ENCODE assay signal across 33 cellular contexts in genomic region chr5:120451445-120451844, GRCh38. TPM values are rescaled to one million over a fixed set of nuclear protein-coding genes. Genes with fewer than 3 reads are reported as not detected.
"Had no signal": no experiment of that assay in that cellular context is flagged by ENCODE, and none has a peak within 500 bp of the region (broad histone marks: within the 10 kb centered on the region; RNA-seq: fewer than 3 reads in every experiment).

No MANE protein-coding gene starts in this region.

- H3K4me1 Mint-ChIP-seq: activated B cell treated with CpG ODN at 0.5 μM for 24 hours; activated CD8-positive, alpha-beta memory T cell treated with anti-CD3 and anti-CD28 coated beads, Interleukin-2, amount 10 ng/mL, durations not matched to agents 7 days and 5 days; activated T-helper 17 cell treated with anti-CD3 and anti-CD28 coated beads, Interleukin-2, amount 50 U/mL, for 72 hours; central memory CD8-positive, alpha-beta T cell; T-helper 17 cell had no signal

- ATAC-seq: activated CD8-positive, alpha-beta memory T cell treated with anti-CD3 and anti-CD28 coated beads, Interleukin-2, amount 10 ng/mL, durations not matched to agents 7 days and 5 days; activated CD8-positive, alpha-beta T cell treated with anti-CD3 and anti-CD28 coated beads, Interleukin-2, amount 10 ng/mL, durations not matched to agents 7 days and 5 days; activated T-cell treated with anti-CD3 and anti-CD28 coated beads, Interleukin-2, amount 50 U/mL, for 72 hours; activated T-helper 17 cell treated with anti-CD3 and anti-CD28 coated beads, Interleukin-2, amount 50 U/mL, for 72 hours; effector memory CD8-positive, alpha-beta T cell; foreskin keratinocyte; gastrocnemius medialis; T-helper 17 cell had no signal

- DNase-seq: activated B cell treated with CpG ODN at 0.5 μM for 24 hours; activated CD4-positive, alpha-beta memory T cell treated with anti-CD3 and anti-CD28 coated beads for 36 hours; activated CD4-positive, alpha-beta T cell treated with anti-CD3 and anti-CD28 coated beads for 48 hours; activated CD8-positive, alpha-beta memory T cell treated with anti-CD3 and anti-CD28 coated beads, Interleukin-2, amount 10 ng/mL, durations not matched to agents 7 days and 5 days; activated CD8-positive, alpha-beta memory T cell treated with anti-CD3 and anti-CD28 coated beads, Interleukin-2, amount 50 U/mL, for 4 hours; activated CD8-positive, alpha-beta T cell treated with anti-CD3 and anti-CD28 coated beads, Interleukin-2, amount 10 ng/mL, durations not matched to agents 7 days and 5 days; activated effector memory CD4-positive, alpha-beta T cell treated with Interleukin-2 at 50 U/mL for 16 hours; activated gamma-delta T cell treated with Interleukin-2 at 50 U/mL for 16 hours; activated naive CD4-positive, alpha-beta T cell treated with anti-CD3 and anti-CD28 coated beads, Interleukin-2, amount 50 U/mL, for 16 hours; activated naive CD4-positive, alpha-beta T cell treated with Interleukin-2 at 50 U/mL for 16 hours; activated T-cell treated with anti-CD3 and anti-CD28 coated beads for 4 hours; activated T-cell treated with anti-CD3 and anti-CD28 coated beads, Interleukin-2, amount 50 U/mL, for 24 hours; activated T-cell treated with anti-CD3 and anti-CD28 coated beads, Interleukin-2, amount 50 U/mL, for 72 hours; amniotic stem cell; anterior cingulate cortex; brain microvascular endothelial cell; cortex of kidney; dermis blood vessel endothelial cell; effector CD4-positive, alpha-beta T cell; effector memory CD8-positive, alpha-beta T cell; erythroblast; foreskin keratinocyte; gastrocnemius medialis; T-helper 1 cell; T-helper 17 cell; T1000; WERI-Rb-1 had no signal

- H3K36me3 ChIP-seq: brain microvascular endothelial cell, esophagus muscularis mucosa, gastrocnemius medialis, WERI-Rb-1 had no signal

- H3K27ac Mint-ChIP-seq: activated B cell treated with CpG ODN at 0.5 μM for 24 hours; activated CD4-positive, alpha-beta memory T cell treated with anti-CD3 and anti-CD28 coated beads for 36 hours; activated CD8-positive, alpha-beta memory T cell treated with anti-CD3 and anti-CD28 coated beads, Interleukin-2, amount 10 ng/mL, durations not matched to agents 7 days and 5 days; activated CD8-positive, alpha-beta T cell treated with anti-CD3 and anti-CD28 coated beads, Interleukin-2, amount 10 ng/mL, durations not matched to agents 7 days and 5 days; activated naive CD8-positive, alpha-beta T cell; activated T-cell treated with anti-CD3 and anti-CD28 coated beads, Interleukin-2, amount 50 U/mL, for 24 hours; activated T-cell treated with anti-CD3 and anti-CD28 coated beads, Interleukin-2, amount 50 U/mL, for 72 hours; activated T-helper 17 cell treated with anti-CD3 and anti-CD28 coated beads, Interleukin-2, amount 50 U/mL, for 72 hours; effector memory CD8-positive, alpha-beta T cell; T-helper 17 cell; T-helper 2 cell treated with Interferon-gamma antibody and Interleukin-4, amounts not matched to agents 5 μg/mL and 100 μg/mL, for 36 hours had no signal

- H3K27me3 ChIP-seq: brain microvascular endothelial cell, esophagus muscularis mucosa, foreskin keratinocyte, gastrocnemius medialis had no signal

- H3K27ac ChIP-seq: brain microvascular endothelial cell, esophagus muscularis mucosa, foreskin keratinocyte, gastrocnemius medialis, WERI-Rb-1 had no signal

- H3K36me3 Mint-ChIP-seq: activated CD4-positive, alpha-beta memory T cell treated with anti-CD3 and anti-CD28 coated beads for 36 hours; activated CD8-positive, alpha-beta memory T cell treated with anti-CD3 and anti-CD28 coated beads, Interleukin-2, amount 10 ng/mL, durations not matched to agents 7 days and 5 days; activated naive CD8-positive, alpha-beta T cell had no signal

- H3K9me3 ChIP-seq: esophagus muscularis mucosa, gastrocnemius medialis had no signal

- H3K4me1 ChIP-seq: foreskin keratinocyte had no signal

- H3K9me3 Mint-ChIP-seq: activated B cell treated with CpG ODN at 0.5 μM for 24 hours; activated CD4-positive, alpha-beta memory T cell treated with anti-CD3 and anti-CD28 coated beads for 36 hours; activated T-cell treated with anti-CD3 and anti-CD28 coated beads, Interleukin-2, amount 50 U/mL, for 24 hours; activated T-helper 17 cell treated with anti-CD3 and anti-CD28 coated beads, Interleukin-2, amount 50 U/mL, for 72 hours; T-helper 2 cell treated with Interferon-gamma antibody and Interleukin-4, amounts not matched to agents 5 μg/mL and 100 μg/mL, for 36 hours had no signal

- H3K4me3 Mint-ChIP-seq: activated B cell treated with CpG ODN at 0.5 μM for 24 hours; activated CD4-positive, alpha-beta memory T cell treated with anti-CD3 and anti-CD28 coated beads for 36 hours; activated CD8-positive, alpha-beta memory T cell treated with anti-CD3 and anti-CD28 coated beads, Interleukin-2, amount 10 ng/mL, durations not matched to agents 7 days and 5 days; activated CD8-positive, alpha-beta T cell treated with anti-CD3 and anti-CD28 coated beads, Interleukin-2, amount 10 ng/mL, durations not matched to agents 7 days and 5 days; activated naive CD8-positive, alpha-beta T cell; activated T-cell treated with anti-CD3 and anti-CD28 coated beads, Interleukin-2, amount 50 U/mL, for 24 hours; activated T-cell treated with anti-CD3 and anti-CD28 coated beads, Interleukin-2, amount 50 U/mL, for 72 hours; activated T-helper 17 cell treated with anti-CD3 and anti-CD28 coated beads, Interleukin-2, amount 50 U/mL, for 72 hours; central memory CD8-positive, alpha-beta T cell; effector memory CD8-positive, alpha-beta T cell; T-helper 17 cell; T-helper 2 cell treated with Interferon-gamma antibody and Interleukin-4, amounts not matched to agents 5 μg/mL and 100 μg/mL, for 36 hours had no signal

- H3K27me3 Mint-ChIP-seq: activated CD4-positive, alpha-beta memory T cell treated with anti-CD3 and anti-CD28 coated beads for 36 hours; activated CD8-positive, alpha-beta memory T cell treated with anti-CD3 and anti-CD28 coated beads, Interleukin-2, amount 10 ng/mL, durations not matched to agents 7 days and 5 days; activated naive CD8-positive, alpha-beta T cell; activated T-helper 17 cell treated with anti-CD3 and anti-CD28 coated beads, Interleukin-2, amount 50 U/mL, for 72 hours; central memory CD8-positive, alpha-beta T cell; effector memory CD8-positive, alpha-beta T cell had no signal

- H3K4me3 ChIP-seq: esophagus muscularis mucosa, gastrocnemius medialis had no signal

RNA-seq across cellular contexts. Expression of gene PRR16, which starts 12.7 kb away (rescaled TPM):
- total RNA-seq: activated CD4-positive, alpha-beta memory T cell treated with anti-CD3 and anti-CD28 coated beads for 36 hours; activated CD8-positive, alpha-beta memory T cell treated with anti-CD3 and anti-CD28 coated beads for 36 hours; activated CD8-positive, alpha-beta memory T cell treated with anti-CD3 and anti-CD28 coated beads, Interleukin-2, amount 10 ng/mL, durations not matched to agents 7 days and 5 days; activated CD8-positive, alpha-beta T cell treated with anti-CD3 and anti-CD28 coated beads, Interleukin-2, amount 10 ng/mL, durations not matched to agents 7 days and 5 days; activated T-cell treated with anti-CD3 and anti-CD28 coated beads, Interleukin-2, amount 50 U/mL, for 72 hours; activated T-helper 17 cell treated with anti-CD3 and anti-CD28 coated beads, Interleukin-2, amount 50 U/mL, for 72 hours; dermis blood vessel endothelial cell; T-helper 17 cell had no signal
- polyA plus RNA-seq: foreskin keratinocyte had no signal
